In the genomic region with DNA sequence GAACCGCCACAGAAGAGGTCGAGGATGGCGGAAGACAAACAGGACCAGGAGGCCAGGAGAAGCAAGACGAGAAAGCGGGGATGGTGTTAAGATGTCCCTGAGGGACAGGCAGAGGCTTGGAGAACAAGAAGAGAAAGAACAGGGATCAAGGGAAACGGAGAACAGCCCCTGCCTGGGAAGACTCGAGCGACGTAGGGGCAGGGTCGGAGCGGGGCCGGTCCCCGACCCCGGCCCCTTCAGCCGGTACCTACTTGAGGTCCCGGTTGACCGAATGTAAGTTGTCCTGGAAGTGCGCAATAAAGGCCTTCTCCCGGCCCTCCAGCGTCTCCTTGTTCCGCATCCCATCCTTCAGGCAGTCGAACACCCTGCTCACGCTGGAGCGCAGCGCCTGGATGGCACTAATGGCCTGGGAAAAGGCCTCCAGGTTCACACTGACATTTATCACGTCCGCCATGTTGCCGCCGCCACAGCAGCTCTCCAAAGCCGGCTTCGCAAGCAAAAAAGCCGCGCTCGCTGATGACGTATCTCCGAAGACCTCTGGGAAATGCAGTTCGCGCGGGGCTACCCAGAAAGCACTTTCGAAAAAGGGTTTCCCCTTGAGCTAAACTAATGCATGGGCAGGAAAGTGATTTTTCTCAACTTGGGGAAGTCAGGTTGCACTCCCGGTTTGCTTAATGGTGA, we compare ENCODE assay signal across 1 cellular context.
TF ChIP-seq lines count a peak whose summit lies in the region.

A gene with protein sequence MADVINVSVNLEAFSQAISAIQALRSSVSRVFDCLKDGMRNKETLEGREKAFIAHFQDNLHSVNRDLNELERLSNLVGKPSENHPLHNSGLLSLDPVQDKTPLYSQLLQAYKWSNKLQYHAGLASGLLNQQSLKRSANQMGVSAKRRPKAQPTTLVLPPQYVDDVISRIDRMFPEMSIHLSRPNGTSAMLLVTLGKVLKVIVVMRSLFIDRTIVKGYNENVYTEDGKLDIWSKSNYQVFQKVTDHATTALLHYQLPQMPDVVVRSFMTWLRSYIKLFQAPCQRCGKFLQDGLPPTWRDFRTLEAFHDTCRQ (minus strand): TSS at position 477 of the 681 bp plus-strand sequence. CDS start 23 bp downstream, at position 454.

TF ChIP-seq in HepG2, 621 proteins besides CTCF, POLR2A, EP300 and RAD21 (continued from another document and continues in another):
- TF ChIP-seq ZNF570 (CRISPR knock-in tag; IDR thresholded peaks at IDR 0.05; ENCODE audit: borderline replicate concordance) (no peak), NCOR1 (IDR thresholded peaks at IDR 0.05; ENCODE audit: borderline replicate concordance, low read length) (no peak), TSC22D2 (CRISPR knock-in tag; IDR thresholded peaks at IDR 0.05; ENCODE audit: borderline replicate concordance) (peak; percentile 61; the same call in 1 of the 2 replicates), GATAD1 (CRISPR knock-in tag; IDR thresholded peaks at IDR 0.05) (peak; percentile 96), ZNF605 (CRISPR knock-in tag; IDR thresholded peaks at IDR 0.05) (0 out of 2 replicates have a peak, but pooled peaks have one; percentile 32), ZNF235 (CRISPR knock-in tag; IDR thresholded peaks at IDR 0.05; ENCODE audit: borderline replicate concordance) (no peak), ZNF775 (CRISPR knock-in tag; IDR thresholded peaks at IDR 0.05; ENCODE audit: borderline replicate concordance) (no peak), ZNF274 (CRISPR knock-in tag; IDR thresholded peaks at IDR 0.05) (peak; percentile 57; the same call in 1 of the 2 replicates), YY1 (IDR thresholded peaks at IDR 0.05; ENCODE audit: insufficient read depth, insufficient replicate concordance, low read depth, low read length) (peak; percentile 93), ZNF10 (CRISPR knock-in tag; IDR thresholded peaks at IDR 0.05; ENCODE audit: borderline replicate concordance, low read depth) (no peak), KDM3A (CRISPR knock-in tag; IDR thresholded peaks at IDR 0.05; ENCODE audit: low read depth) (0 out of 2 replicates have a peak, but pooled peaks have one; percentile 43), NPAS2 (CRISPR knock-in tag; IDR thresholded peaks at IDR 0.05; ENCODE audit: borderline replicate concordance) (no peak), PHB2 (IDR thresholded peaks at IDR 0.05; ENCODE audit: partially characterized antibody) (no peak), ELF1 (CRISPR knock-in tag; IDR thresholded peaks at IDR 0.05) (peak; percentile 75), HMG20B (CRISPR knock-in tag; conservative IDR thresholded peaks at IDR 0.05) (no peak), ZNF331 (CRISPR knock-in tag; IDR thresholded peaks at IDR 0.05) (0 out of 2 replicates have a peak, but pooled peaks have one; percentile 29), ZMYM2 (CRISPR knock-in tag; IDR thresholded peaks at IDR 0.05) (no peak), FOXJ3 (CRISPR knock-in tag; IDR thresholded peaks at IDR 0.05; ENCODE audit: borderline replicate concordance) (no peak; the same call in 1 of the 2 replicates), GATA4 (IDR thresholded peaks at IDR 0.05; ENCODE audit: borderline replicate concordance, low read depth) (no peak), SP4 (CRISPR knock-in tag; IDR thresholded peaks at IDR 0.05) (peak; percentile 37; the same call in 1 of the 2 replicates), KDM5B (CRISPR knock-in tag; IDR thresholded peaks at IDR 0.05; ENCODE audit: borderline replicate concordance) (peak; percentile 34; the same call in 1 of the 2 replicates)
- TF ChIP-seq, protein P1, sequence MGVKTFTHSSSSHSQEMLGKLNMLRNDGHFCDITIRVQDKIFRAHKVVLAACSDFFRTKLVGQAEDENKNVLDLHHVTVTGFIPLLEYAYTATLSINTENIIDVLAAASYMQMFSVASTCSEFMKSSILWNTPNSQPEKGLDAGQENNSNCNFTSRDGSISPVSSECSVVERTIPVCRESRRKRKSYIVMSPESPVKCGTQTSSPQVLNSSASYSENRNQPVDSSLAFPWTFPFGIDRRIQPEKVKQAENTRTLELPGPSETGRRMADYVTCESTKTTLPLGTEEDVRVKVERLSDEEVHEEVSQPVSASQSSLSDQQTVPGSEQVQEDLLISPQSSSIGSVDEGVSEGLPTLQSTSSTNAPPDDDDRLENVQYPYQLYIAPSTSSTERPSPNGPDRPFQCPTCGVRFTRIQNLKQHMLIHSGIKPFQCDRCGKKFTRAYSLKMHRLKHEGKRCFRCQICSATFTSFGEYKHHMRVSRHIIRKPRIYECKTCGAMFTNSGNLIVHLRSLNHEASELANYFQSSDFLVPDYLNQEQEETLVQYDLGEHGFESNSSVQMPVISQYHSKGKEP (CRISPR knock-in tag; IDR thresholded peaks at IDR 0.05) = no peak
- TF ChIP-seq, protein P2, sequence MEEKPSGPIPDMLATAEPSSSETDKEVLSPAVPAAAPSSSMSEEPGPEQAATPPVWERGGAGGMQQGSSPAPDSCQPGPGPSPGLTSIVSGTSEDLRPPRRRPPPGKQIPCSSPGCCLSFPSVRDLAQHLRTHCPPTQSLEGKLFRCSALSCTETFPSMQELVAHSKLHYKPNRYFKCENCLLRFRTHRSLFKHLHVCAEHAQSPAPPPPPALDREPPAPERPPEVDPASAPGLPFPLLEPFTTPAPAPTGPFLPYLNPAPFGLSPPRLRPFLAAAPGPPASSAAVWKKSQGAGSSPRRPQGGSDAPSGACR (CRISPR knock-in tag; IDR thresholded peaks at IDR 0.05) = no peak; the same call in 1 of the 2 replicates
- TF ChIP-seq, protein P3, sequence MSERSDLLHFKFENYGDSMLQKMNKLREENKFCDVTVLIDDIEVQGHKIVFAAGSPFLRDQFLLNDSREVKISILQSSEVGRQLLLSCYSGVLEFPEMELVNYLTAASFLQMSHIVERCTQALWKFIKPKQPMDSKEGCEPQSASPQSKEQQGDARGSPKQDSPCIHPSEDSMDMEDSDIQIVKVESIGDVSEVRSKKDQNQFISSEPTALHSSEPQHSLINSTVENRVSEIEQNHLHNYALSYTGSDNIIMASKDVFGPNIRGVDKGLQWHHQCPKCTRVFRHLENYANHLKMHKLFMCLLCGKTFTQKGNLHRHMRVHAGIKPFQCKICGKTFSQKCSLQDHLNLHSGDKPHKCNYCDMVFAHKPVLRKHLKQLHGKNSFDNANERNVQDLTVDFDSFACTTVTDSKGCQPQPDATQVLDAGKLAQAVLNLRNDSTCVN (CRISPR knock-in tag; IDR thresholded peaks at IDR 0.05; ENCODE audit: borderline replicate concordance) = 0 out of 2 replicates have a peak, but pooled peaks have one; percentile 41
- TF ChIP-seq, protein P4, sequence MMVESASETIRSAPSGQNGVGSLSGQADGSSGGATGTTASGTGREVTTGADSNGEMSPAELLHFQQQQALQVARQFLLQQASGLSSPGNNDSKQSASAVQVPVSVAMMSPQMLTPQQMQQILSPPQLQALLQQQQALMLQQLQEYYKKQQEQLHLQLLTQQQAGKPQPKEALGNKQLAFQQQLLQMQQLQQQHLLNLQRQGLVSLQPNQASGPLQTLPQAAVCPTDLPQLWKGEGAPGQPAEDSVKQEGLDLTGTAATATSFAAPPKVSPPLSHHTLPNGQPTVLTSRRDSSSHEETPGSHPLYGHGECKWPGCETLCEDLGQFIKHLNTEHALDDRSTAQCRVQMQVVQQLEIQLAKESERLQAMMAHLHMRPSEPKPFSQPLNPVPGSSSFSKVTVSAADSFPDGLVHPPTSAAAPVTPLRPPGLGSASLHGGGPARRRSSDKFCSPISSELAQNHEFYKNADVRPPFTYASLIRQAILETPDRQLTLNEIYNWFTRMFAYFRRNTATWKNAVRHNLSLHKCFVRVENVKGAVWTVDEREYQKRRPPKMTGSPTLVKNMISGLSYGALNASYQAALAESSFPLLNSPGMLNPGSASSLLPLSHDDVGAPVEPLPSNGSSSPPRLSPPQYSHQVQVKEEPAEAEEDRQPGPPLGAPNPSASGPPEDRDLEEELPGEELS (CRISPR knock-in tag; IDR thresholded peaks at IDR 0.05) = 0 out of 2 replicates have a peak, but pooled peaks have one; percentile 17
- TF ChIP-seq, protein P5, sequence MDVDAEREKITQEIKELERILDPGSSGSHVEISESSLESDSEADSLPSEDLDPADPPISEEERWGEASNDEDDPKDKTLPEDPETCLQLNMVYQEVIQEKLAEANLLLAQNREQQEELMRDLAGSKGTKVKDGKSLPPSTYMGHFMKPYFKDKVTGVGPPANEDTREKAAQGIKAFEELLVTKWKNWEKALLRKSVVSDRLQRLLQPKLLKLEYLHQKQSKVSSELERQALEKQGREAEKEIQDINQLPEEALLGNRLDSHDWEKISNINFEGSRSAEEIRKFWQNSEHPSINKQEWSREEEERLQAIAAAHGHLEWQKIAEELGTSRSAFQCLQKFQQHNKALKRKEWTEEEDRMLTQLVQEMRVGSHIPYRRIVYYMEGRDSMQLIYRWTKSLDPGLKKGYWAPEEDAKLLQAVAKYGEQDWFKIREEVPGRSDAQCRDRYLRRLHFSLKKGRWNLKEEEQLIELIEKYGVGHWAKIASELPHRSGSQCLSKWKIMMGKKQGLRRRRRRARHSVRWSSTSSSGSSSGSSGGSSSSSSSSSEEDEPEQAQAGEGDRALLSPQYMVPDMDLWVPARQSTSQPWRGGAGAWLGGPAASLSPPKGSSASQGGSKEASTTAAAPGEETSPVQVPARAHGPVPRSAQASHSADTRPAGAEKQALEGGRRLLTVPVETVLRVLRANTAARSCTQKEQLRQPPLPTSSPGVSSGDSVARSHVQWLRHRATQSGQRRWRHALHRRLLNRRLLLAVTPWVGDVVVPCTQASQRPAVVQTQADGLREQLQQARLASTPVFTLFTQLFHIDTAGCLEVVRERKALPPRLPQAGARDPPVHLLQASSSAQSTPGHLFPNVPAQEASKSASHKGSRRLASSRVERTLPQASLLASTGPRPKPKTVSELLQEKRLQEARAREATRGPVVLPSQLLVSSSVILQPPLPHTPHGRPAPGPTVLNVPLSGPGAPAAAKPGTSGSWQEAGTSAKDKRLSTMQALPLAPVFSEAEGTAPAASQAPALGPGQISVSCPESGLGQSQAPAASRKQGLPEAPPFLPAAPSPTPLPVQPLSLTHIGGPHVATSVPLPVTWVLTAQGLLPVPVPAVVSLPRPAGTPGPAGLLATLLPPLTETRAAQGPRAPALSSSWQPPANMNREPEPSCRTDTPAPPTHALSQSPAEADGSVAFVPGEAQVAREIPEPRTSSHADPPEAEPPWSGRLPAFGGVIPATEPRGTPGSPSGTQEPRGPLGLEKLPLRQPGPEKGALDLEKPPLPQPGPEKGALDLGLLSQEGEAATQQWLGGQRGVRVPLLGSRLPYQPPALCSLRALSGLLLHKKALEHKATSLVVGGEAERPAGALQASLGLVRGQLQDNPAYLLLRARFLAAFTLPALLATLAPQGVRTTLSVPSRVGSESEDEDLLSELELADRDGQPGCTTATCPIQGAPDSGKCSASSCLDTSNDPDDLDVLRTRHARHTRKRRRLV (CRISPR knock-in tag; IDR thresholded peaks at IDR 0.05) = no peak
- TF ChIP-seq, protein P6, sequence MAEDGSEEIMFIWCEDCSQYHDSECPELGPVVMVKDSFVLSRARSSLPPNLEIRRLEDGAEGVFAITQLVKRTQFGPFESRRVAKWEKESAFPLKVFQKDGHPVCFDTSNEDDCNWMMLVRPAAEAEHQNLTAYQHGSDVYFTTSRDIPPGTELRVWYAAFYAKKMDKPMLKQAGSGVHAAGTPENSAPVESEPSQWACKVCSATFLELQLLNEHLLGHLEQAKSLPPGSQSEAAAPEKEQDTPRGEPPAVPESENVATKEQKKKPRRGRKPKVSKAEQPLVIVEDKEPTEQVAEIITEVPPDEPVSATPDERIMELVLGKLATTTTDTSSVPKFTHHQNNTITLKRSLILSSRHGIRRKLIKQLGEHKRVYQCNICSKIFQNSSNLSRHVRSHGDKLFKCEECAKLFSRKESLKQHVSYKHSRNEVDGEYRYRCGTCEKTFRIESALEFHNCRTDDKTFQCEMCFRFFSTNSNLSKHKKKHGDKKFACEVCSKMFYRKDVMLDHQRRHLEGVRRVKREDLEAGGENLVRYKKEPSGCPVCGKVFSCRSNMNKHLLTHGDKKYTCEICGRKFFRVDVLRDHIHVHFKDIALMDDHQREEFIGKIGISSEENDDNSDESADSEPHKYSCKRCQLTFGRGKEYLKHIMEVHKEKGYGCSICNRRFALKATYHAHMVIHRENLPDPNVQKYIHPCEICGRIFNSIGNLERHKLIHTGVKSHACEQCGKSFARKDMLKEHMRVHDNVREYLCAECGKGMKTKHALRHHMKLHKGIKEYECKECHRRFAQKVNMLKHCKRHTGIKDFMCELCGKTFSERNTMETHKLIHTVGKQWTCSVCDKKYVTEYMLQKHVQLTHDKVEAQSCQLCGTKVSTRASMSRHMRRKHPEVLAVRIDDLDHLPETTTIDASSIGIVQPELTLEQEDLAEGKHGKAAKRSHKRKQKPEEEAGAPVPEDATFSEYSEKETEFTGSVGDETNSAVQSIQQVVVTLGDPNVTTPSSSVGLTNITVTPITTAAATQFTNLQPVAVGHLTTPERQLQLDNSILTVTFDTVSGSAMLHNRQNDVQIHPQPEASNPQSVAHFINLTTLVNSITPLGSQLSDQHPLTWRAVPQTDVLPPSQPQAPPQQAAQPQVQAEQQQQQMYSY (CRISPR knock-in tag; IDR thresholded peaks at IDR 0.05) = no peak
- TF ChIP-seq, protein P7, sequence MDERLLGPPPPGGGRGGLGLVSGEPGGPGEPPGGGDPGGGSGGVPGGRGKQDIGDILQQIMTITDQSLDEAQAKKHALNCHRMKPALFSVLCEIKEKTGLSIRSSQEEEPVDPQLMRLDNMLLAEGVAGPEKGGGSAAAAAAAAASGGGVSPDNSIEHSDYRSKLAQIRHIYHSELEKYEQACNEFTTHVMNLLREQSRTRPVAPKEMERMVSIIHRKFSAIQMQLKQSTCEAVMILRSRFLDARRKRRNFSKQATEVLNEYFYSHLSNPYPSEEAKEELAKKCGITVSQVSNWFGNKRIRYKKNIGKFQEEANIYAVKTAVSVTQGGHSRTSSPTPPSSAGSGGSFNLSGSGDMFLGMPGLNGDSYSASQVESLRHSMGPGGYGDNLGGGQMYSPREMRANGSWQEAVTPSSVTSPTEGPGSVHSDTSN (CRISPR knock-in tag; IDR thresholded peaks at IDR 0.05) = no peak
- TF ChIP-seq, protein P8, sequence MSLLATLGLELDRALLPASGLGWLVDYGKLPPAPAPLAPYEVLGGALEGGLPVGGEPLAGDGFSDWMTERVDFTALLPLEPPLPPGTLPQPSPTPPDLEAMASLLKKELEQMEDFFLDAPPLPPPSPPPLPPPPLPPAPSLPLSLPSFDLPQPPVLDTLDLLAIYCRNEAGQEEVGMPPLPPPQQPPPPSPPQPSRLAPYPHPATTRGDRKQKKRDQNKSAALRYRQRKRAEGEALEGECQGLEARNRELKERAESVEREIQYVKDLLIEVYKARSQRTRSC (CRISPR knock-in tag; IDR thresholded peaks at IDR 0.05; ENCODE audit: low read depth) = no peak
